ENCODE assay signal across 16 cellular contexts in genomic region chr10:118958559-118958958, GRCh38.
"Had no signal": no experiment of that assay in that cellular context is flagged by ENCODE, and none has a peak within 500 bp of the region (broad histone marks: within the 10 kb centered on the region; RNA-seq: fewer than 3 reads in every experiment).

No MANE protein-coding gene starts in this region.

- H3K4me2 ChIP-seq: SK-N-SH had no signal

- ATAC-seq: activated CD4-positive, alpha-beta T cell treated with anti-CD3 and anti-CD28 coated beads for 36 hours; activated T-cell treated with anti-CD3 and anti-CD28 coated beads, Interleukin-2, amount 50 U/mL, for 72 hours; stimulated activated naive B cell treated with anti-CD40 and anti-IgM and Interleukin-4, amounts not matched to agents 10 μg/mL and 1 μg/mL and 100 μg/mL, for 72 hours; T-cell had no signal

- H3K4me1 ChIP-seq: colonic mucosa had no signal

- DNase-seq: activated CD4-positive, alpha-beta T cell treated with anti-CD3 and anti-CD28 coated beads for 36 hours; activated CD8-positive, alpha-beta memory T cell treated with anti-CD3 and anti-CD28 coated beads, Interleukin-2, amount 50 U/mL, for 4 hours; activated gamma-delta T cell; activated T-cell treated with anti-CD3 and anti-CD28 coated beads, Interleukin-2, amount 50 U/mL, for 72 hours; central memory CD4-positive, alpha-beta T cell; esophagus squamous epithelium; glutamatergic neuron; kidney glomerular epithelial cell; SK-N-SH; stimulated activated naive B cell treated with anti-CD40 and anti-IgM and Interleukin-4, amounts not matched to agents 10 μg/mL and 1 μg/mL and 100 μg/mL, for 72 hours had no signal

- H3K9me3 ChIP-seq: body of pancreas, colonic mucosa, esophagus squamous epithelium, SK-N-SH, upper lobe of left lung had no signal

- H3K27me3 ChIP-seq: body of pancreas, colonic mucosa, upper lobe of left lung had no signal

- H3K9ac ChIP-seq: SK-N-SH had no signal

- H3K27ac ChIP-seq: body of pancreas, colonic mucosa, upper lobe of left lung, VCaP had no signal

- H3K36me3 ChIP-seq: colonic mucosa, esophagus squamous epithelium, upper lobe of left lung had no signal

- H3K4me3 ChIP-seq: body of pancreas, colonic mucosa, esophagus squamous epithelium, lung, upper lobe of left lung had no signal
